Comparison of ENCODE assay signal across 8 cellular contexts in the genomic region with DNA sequence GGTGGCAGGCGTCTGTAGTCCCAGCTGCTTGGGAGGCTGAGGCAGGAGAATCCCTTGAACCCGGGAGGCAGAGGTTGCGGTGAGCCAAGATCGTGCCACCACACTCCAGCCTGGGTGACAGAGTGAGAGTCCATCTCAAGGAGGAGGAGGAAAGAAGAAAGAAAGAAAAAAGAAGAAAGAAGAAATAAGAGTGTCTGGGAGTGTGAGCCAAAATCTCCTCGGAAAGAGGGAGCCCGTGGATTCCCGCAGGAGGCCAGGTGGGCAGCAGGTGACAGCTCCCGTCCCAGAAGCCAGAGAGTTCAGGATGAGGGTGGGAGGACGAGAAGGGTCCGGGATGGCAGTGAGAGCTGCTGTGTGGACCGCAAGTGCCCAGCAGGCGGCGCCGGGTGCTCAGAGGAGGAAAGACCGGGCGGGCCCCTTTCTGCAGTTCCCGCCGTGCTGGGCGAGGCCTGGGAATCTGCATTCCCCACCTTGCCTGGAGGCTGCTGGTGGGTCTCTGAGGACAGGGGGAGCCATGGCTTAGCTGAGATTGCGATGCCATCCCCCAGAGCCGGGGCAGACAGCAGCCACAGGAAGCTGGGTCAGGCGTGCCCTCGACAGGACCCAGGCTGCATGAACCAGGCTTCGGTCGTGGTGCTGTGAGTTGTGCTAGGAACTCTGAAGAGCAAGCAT. TPM values are rescaled to one million over a fixed set of nuclear protein-coding genes. Genes with fewer than 3 reads are reported as not detected.
DNase-seq lines count a peak whose midpoint lies in the region; ATAC-seq and TF ChIP-seq lines count a peak whose summit lies in the region.

No MANE protein-coding gene starts in this region.

- in situ Hi-C loops in G401 (cut with HindIII; ENCODE audit: low sequenced_read_pairs): no loop called here

- DNase-seq in G401 (ENCODE audit: low spot score): peak; percentile 51
- DNase-seq in NOMO-1 treated with dmso at 0.1 percent for 144 hours (lab: John Stamatoyannopoulos, UW; ENCODE audit: unreplicated experiment): peak; percentile 19
- peak; percentile 23 for DNase-seq in activated CD8-positive, alpha-beta memory T cell treated with anti-CD3 and anti-CD28 coated beads, Interleukin-2, amount 50 U/mL, for 1 hour (ENCODE audit: extremely low read depth)
- DNase-seq in endothelial cell (ENCODE audit: low spot score): peak; percentile 78
- peak; percentile 52 for DNase-seq in naive B cell
- DNase-seq in stimulated activated naive CD4-positive, alpha-beta T cell (lab: John Stamatoyannopoulos, UW): peak; percentile 22 to 58 (median 36)

- H3K27me3 Mint-ChIP-seq in endothelial cell (ENCODE audit: unreplicated experiment): peaks cover 19% of the 10 kb centered on the region
- peaks cover 0 to 34% (median 32%) of the 10 kb centered on the region in 3 donors for H3K27me3 Mint-ChIP-seq in naive B cell

- TF ChIP-seq CTCF in endothelial cell (IDR thresholded peaks at IDR 0.05; ENCODE audit: unreplicated experiment): peak; percentile 74

- peaks cover 9% of the 10 kb centered on the region for H3K36me3 Mint-ChIP-seq in endothelial cell (ENCODE audit: low read depth, unreplicated experiment)
- H3K36me3 Mint-ChIP-seq in naive B cell: no peaks in the 10 kb centered on the region

- peaks cover 8% of the 10 kb centered on the region for H3K4me1 Mint-ChIP-seq in endothelial cell (ENCODE audit: unreplicated experiment)
- H3K4me1 Mint-ChIP-seq in naive B cell: peaks cover 10 to 13% (median 13%) of the 10 kb centered on the region in 3 donors

- peak; percentile 70 for ATAC-seq in HG03280 (IDR thresholded peaks at IDR 0.05; ENCODE audit: unreplicated experiment)
- ATAC-seq in naive B cell (ENCODE audit: low read depth in 2 of 2): peak; percentile 88 to 90
- ATAC-seq in HG03097 (IDR thresholded peaks at IDR 0.05; ENCODE audit: low FRiP score, unreplicated experiment): no peak

- H3K9me3 Mint-ChIP-seq in endothelial cell (ENCODE audit: unreplicated experiment) (no peaks in the 10 kb centered on the region), naive B cell (peaks cover 0 to 4% (median 0%) of the 10 kb centered on the region in 7 donors)

- H3K27ac Mint-ChIP-seq in endothelial cell (ENCODE audit: unreplicated experiment) (no peak overlapping the region), naive B cell (peak overlapping the region in 4 of 6 donors; percentile 62 to 89 (median 67))

- H3K4me3 Mint-ChIP-seq in endothelial cell (ENCODE audit: unreplicated experiment) (no peak overlapping the region), naive B cell (peak overlapping the region in 4 of 8 donors; percentile 32 to 65 (median 54))

RNA-seq across cellular contexts. Expression of a gene that starts 17.1 kb away (rescaled TPM):
- total RNA-seq in G401 (2014; rRNA removed; shearing (Covaris generic)): not detected in 2 replicates
- total RNA-seq in endothelial cell (ENCODE audit: unreplicated experiment): 0.05 TPM
- 1 to 10 TPM in 5 of 6 donors, not detected in 1; 1.4 to 3.3 (median 2.7) TPM for polyA plus RNA-seq in naive B cell (ENCODE audit: low read depth in 6 of 6)

RNA-seq across cellular contexts. Expression of a gene that starts 39.1 kb away (rescaled TPM):
- 17.7 and 18.7 TPM in 2 replicates for total RNA-seq in G401 (2014; rRNA removed; shearing (Covaris generic))
- total RNA-seq in endothelial cell (ENCODE audit: unreplicated experiment): 250 TPM
- 1 to 10 TPM; 1.2 to 4.4 (median 2.5) TPM for polyA plus RNA-seq in naive B cell (ENCODE audit: low read depth in 6 of 6)

Comparison
In these comparisons a context has a peak if more than half of its experiments do, and no peak if none do; other contexts are left out.
1. DNase-seq: peak in every context shown above with its lines; median percentile 78 in endothelial cell; 52 in naive B cell; 51 in G401; 36 in stimulated activated naive CD4-positive, alpha-beta T cell; 23 in activated CD8-positive, alpha-beta memory T cell treated with anti-CD3 and anti-CD28 coated beads, Interleukin-2, amount 50 U/mL, for 1 hour; 19 in NOMO-1 treated with dmso at 0.1 percent for 144 hours.
2. RNA of a gene that starts 39.1 kb away (total RNA-seq): 250 TPM in endothelial cell (single experiment); 17.7 to 18.7 TPM in G401; every median in the first group is over 10 times any median in the second.